12 cellular contexts compared by ENCODE assay signal in the genomic region with DNA sequence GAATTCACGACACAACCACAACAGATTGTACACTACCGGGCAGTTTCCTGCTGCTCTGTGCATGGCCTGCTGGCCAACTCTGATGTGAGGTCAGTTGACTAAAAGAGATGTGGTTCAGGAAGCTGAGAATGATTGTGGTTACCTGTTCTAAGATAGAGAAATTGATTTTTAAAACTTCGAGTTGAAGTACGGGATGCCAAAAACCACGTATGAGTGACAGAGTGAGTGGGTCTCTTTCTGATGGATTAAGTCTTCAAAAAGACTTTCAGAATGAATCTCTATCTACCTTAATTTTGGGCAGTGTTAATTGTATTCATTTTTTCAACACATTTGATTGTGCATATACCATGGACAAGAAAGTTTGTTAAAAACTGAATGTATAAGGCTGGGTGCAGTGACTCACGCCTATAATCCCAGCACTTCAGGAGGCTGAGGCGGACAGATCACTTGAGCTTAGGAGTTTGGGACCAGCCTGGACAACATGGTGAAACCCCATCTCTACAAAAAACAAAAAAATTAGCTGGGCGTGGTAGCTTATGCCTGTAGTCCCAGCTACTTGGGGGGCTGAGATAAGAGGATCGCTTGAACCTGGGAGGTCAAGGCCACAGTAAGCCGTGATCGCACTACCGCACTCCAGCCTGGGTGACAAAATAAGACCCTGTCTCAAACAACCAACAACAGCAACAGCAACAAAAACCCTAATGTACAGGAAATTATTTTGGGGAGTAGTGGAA.
DNase-seq lines count a peak whose midpoint lies in the region; ATAC-seq, FAIRE-seq and TF ChIP-seq lines count a peak whose summit lies in the region.
"Had no signal": no experiment of that assay in that cellular context is flagged by ENCODE, and none has a peak within 500 bp of the region (broad histone marks: within the 10 kb centered on the region; RNA-seq: fewer than 3 reads in every experiment).

No MANE protein-coding gene starts in this region.

- TF ChIP-seq RAD21 in K562 (CRISPR knock-in tag; conservative IDR thresholded peaks at IDR 0.05 in 1 of 2, IDR thresholded peaks at IDR 0.05 in 1 of 2) = no peak

- H4K20me1 ChIP-seq in K562 (replicated peaks; ENCODE audit: control insufficient read depth, insufficient read depth, low read length) = no peaks in the 10 kb centered on the region

- POLR2A ChIA-PET in GM10248 (lab: Yijun Ruan, JAX) = no interaction called here
- POLR2A ChIA-PET in K562 (lab: Yijun Ruan, JAX) = interaction anchor here (1.5 kb wide), 1 partner anchor 25 kb away, joined by 3 read pairs; no protein-coding TSS in a partner anchor

- TF ChIP-seq CTCF in GM10248 (IDR thresholded peaks at IDR 0.05; ENCODE audit: control extremely low read depth, extremely low read depth, low read depth, missing control alignments) = no peak
- TF ChIP-seq CTCF in K562 (IDR thresholded peaks at IDR 0.05 in 2 of 3, conservative IDR thresholded peaks at IDR 0.05 in 1 of 3; ENCODE audit: insufficient read depth in 2 of 3, low read depth in 1 of 3, low read length in 3 of 3) = no peak
- no peak for TF ChIP-seq CTCF in upper lobe of left lung (IDR thresholded peaks at IDR 0.05)

- FAIRE-seq in K562 (lab: Jason Lieb, UNC) = peak; percentile 93

- H3K9me3 ChIP-seq in K562 (replicated peaks; ENCODE audit: control insufficient read depth, insufficient read depth, low read depth, low read length) (no peaks in the 10 kb centered on the region), upper lobe of left lung (no peaks in the 10 kb centered on the region)
- H3K9me3 ChIP-seq: colonic mucosa, gastroesophageal sphincter, MG63 had no signal

- TF ChIP-seq POLR2A in K562 (conservative IDR thresholded peaks at IDR 0.05) = no peak
- TF ChIP-seq POLR2A in upper lobe of left lung (IDR thresholded peaks at IDR 0.05) = no peak

- BruUV-seq in K562 (replicated peaks; lab: Mats Ljungman, UMichigan) = no TSS peak

- peak; percentile 69 for TF ChIP-seq EP300 in K562 (IDR thresholded peaks at IDR 0.05; ENCODE audit: low read length)
- no peak for TF ChIP-seq EP300 in upper lobe of left lung (IDR thresholded peaks at IDR 0.05)

- 0 out of 4 replicates have a peak overlapping the region, but pooled peaks of 1 of the 2 experiments have one; percentile 18 for H3K9ac ChIP-seq in K562 (ENCODE audit: insufficient read depth in 1 of 2, low read depth in 2 of 2, low read length in 2 of 2)

- CTCF ChIA-PET in GM10248 (lab: Yijun Ruan, JAX) (interaction anchor here (1.3 to 3.2 kb wide), 6 partner anchors 13 to 444 kb away, joined by 3 to 9 read pairs (median 5); no protein-coding TSS in a partner anchor), K562 (lab: Yijun Ruan, JAX; ENCODE audit: low intra/inter-chr PET ratio) (no interaction called here)

- H3K4me3 ChIP-seq in K562 (no peak overlapping the region), upper lobe of left lung (no peak overlapping the region)
- H3K4me3 ChIP-seq: colonic mucosa, gastroesophageal sphincter, lung, MG63 had no signal

- in situ Hi-C loops in K562 (cut with MboI) = no loop called here

- no peaks in the 10 kb centered on the region for H3K9me1 ChIP-seq in K562 (ENCODE audit: control insufficient read depth, insufficient read depth, low read length)

- ATAC-seq in GM21381 (IDR thresholded peaks at IDR 0.05; ENCODE audit: unreplicated experiment) = peak; percentile 61
- ATAC-seq in HG03565 (IDR thresholded peaks at IDR 0.05; ENCODE audit: unreplicated experiment) = peak; percentile 85
- peak; percentile 81 for ATAC-seq in K562
- ATAC-seq in upper lobe of left lung (ENCODE audit: low FRiP score in 2 of 2) = no peak
- ATAC-seq: gastroesophageal sphincter had no signal

- H3K27ac ChIP-seq in K562 (ENCODE audit: extremely low read depth, low read depth, low read length) = peak overlapping the region; percentile 82
- no peak overlapping the region for H3K27ac ChIP-seq in upper lobe of left lung
- H3K27ac ChIP-seq: colonic mucosa, gastroesophageal sphincter had no signal

- H3K27me3 ChIP-seq in K562 (ENCODE audit: control insufficient read depth in 2 of 2, insufficient read depth in 2 of 2, low read length in 2 of 2) = no peaks in the 10 kb centered on the region
- no peaks in the 10 kb centered on the region for H3K27me3 ChIP-seq in upper lobe of left lung
- H3K27me3 ChIP-seq: colonic mucosa, gastroesophageal sphincter, MG63 had no signal

- peak overlapping the region; percentile 55; the same call in 1 of the 2 replicates for H3K4me2 ChIP-seq in K562 (ENCODE audit: insufficient read depth, low read length)

- peak; percentile 32 for DNase-seq in GM10248 (ENCODE audit: extremely low spot score)
- DNase-seq in K562 (ENCODE audit: extremely low read depth in 1 of 4, low spot score in 3 of 4) = peak in 3 of 4 experiments; percentile 22 to 86 (median 38)
- no peak for DNase-seq in NCI-H1092 treated with DMSO at 0.1 percent for 48 hours (lab: John Stamatoyannopoulos, UW)
- no peak for DNase-seq in medulla oblongata (ENCODE audit: extremely low spot score)
- DNase-seq in NCI-H2171 treated with DMSO at 0.1 percent for 48 hours (lab: John Stamatoyannopoulos, UW) = no peak
- no peak for DNase-seq in upper lobe of left lung
- DNase-seq: colonic mucosa, MG63 had no signal

- H3K36me3 ChIP-seq in K562 (ENCODE audit: control insufficient read depth, insufficient read depth, low read length) = no peaks in the 10 kb centered on the region
- no peaks in the 10 kb centered on the region for H3K36me3 ChIP-seq in upper lobe of left lung
- H3K36me3 ChIP-seq: colonic mucosa, gastroesophageal sphincter, MG63 had no signal

- H2AFZ ChIP-seq in K562 (ENCODE audit: low read depth, low read length) = peak overlapping the region; percentile 81

- WGBS in K562 (ENCODE audit: insufficient coverage, low coverage, missing lambda C conversion rate) = 3% methylated on average over 12 of the region's 12 CpGs
- 89% methylated on average over 12 of the region's 12 CpGs for WGBS in upper lobe of left lung, 2 donors

- H3K4me1 ChIP-seq in K562 (replicated peaks in 1 of 2; ENCODE audit: control insufficient read depth in 2 of 2, insufficient read depth in 2 of 2, low read length in 2 of 2) (peaks cover 30 to 45% of the 10 kb centered on the region in 2 experiments), upper lobe of left lung (no peaks in the 10 kb centered on the region)
- H3K4me1 ChIP-seq: colonic mucosa, gastroesophageal sphincter had no signal

- no peaks in the 10 kb centered on the region for H3K79me2 ChIP-seq in K562 (ENCODE audit: control insufficient read depth, insufficient read depth, low read length)

- intact Hi-C loops in K562 (cut with micrococcal nuclease) = loop anchor here (5.0 kb wide), 2 partner anchors 56 to 96 kb away; no protein-coding TSS in a partner anchor

TF ChIP-seq in K562, 482 proteins besides CTCF, POLR2A, EP300 and RAD21 (continues in another document):
- TF ChIP-seq STAT5A (IDR thresholded peaks at IDR 0.05; ENCODE audit: borderline replicate concordance, low read length) = peak; percentile 24; the same call in 1 of the 2 replicates
- peak; percentile 34; the same call in 1 of the 2 replicates for TF ChIP-seq KLF16 (IDR thresholded peaks at IDR 0.05)
- peak; percentile 69 for TF ChIP-seq TCF3 (CRISPR knock-in tag; IDR thresholded peaks at IDR 0.05)
- TF ChIP-seq SMARCA4 (IDR thresholded peaks at IDR 0.05) = peak; percentile 65; the same call in 1 of the 2 replicates
- TF ChIP-seq NCOR1 (IDR thresholded peaks at IDR 0.05) = peak; percentile 63
- TF ChIP-seq, protein P1, sequence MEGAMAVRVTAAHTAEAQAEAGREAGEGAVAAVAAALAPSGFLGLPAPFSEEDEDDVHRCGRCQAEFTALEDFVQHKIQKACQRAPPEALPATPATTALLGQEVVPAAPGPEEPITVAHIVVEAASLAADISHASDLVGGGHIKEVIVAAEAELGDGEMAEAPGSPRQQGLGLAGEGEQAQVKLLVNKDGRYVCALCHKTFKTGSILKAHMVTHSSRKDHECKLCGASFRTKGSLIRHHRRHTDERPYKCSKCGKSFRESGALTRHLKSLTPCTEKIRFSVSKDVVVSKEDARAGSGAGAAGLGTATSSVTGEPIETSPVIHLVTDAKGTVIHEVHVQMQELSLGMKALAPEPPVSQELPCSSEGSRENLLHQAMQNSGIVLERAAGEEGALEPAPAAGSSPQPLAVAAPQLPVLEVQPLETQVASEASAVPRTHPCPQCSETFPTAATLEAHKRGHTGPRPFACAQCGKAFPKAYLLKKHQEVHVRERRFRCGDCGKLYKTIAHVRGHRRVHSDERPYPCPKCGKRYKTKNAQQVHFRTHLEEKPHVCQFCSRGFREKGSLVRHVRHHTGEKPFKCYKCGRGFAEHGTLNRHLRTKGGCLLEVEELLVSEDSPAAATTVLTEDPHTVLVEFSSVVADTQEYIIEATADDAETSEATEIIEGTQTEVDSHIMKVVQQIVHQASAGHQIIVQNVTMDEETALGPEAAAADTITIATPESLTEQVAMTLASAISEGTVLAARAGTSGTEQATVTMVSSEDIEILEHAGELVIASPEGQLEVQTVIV (CRISPR knock-in tag; IDR thresholded peaks at IDR 0.05; ENCODE audit: borderline replicate concordance) = 0 out of 2 replicates have a peak, but pooled peaks have one; percentile 35
- TF ChIP-seq NR2C2 (CRISPR knock-in tag; IDR thresholded peaks at IDR 0.05) = no peak
- peak; percentile 56 for TF ChIP-seq NR2C2 (tag; IDR thresholded peaks at IDR 0.05)
- TF ChIP-seq CREM (IDR thresholded peaks at IDR 0.05; ENCODE audit: low read depth) = no peak; the same call in 1 of the 2 replicates
- TF ChIP-seq RB1 (IDR thresholded peaks at IDR 0.05; ENCODE audit: low read depth) = no peak
- no peak for TF ChIP-seq ZNF644 (tag; IDR thresholded peaks at IDR 0.05; ENCODE audit: low read depth)
- TF ChIP-seq HMG20A (CRISPR knock-in tag; conservative IDR thresholded peaks at IDR 0.05) = 0 out of 2 replicates have a peak, but pooled peaks have one; percentile 9
- TF ChIP-seq TRIM24 (IDR thresholded peaks at IDR 0.05) = no peak
- TF ChIP-seq ZNF431 (CRISPR knock-in tag; IDR thresholded peaks at IDR 0.05) = no peak
- TF ChIP-seq CBFA2T2 (conservative IDR thresholded peaks at IDR 0.05) = peak; percentile 60; the same call in 1 of the 2 replicates
- 0 out of 2 replicates have a peak, but pooled peaks have one; percentile 26 for TF ChIP-seq ATF7 (IDR thresholded peaks at IDR 0.05)
- peak; percentile 48; the same call in 1 of the 2 replicates for TF ChIP-seq ZEB2 (IDR thresholded peaks at IDR 0.05)
- TF ChIP-seq POU5F1 (IDR thresholded peaks at IDR 0.05; ENCODE audit: borderline replicate concordance, low read depth, low read length, partially characterized antibody) = no peak
- TF ChIP-seq, protein P2, sequence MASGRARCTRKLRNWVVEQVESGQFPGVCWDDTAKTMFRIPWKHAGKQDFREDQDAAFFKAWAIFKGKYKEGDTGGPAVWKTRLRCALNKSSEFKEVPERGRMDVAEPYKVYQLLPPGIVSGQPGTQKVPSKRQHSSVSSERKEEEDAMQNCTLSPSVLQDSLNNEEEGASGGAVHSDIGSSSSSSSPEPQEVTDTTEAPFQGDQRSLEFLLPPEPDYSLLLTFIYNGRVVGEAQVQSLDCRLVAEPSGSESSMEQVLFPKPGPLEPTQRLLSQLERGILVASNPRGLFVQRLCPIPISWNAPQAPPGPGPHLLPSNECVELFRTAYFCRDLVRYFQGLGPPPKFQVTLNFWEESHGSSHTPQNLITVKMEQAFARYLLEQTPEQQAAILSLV (tag; IDR thresholded peaks at IDR 0.05) = no peak

Comparison
In these comparisons a context has a peak if more than half of its experiments do, and no peak if none do; other contexts are left out.
1. DNase-seq: peak in GM10248 (single experiment) and K562 (3 of 4); none in NCI-H1092 treated with DMSO at 0.1 percent for 48 hours (single experiment), medulla oblongata (single experiment), NCI-H2171 treated with DMSO at 0.1 percent for 48 hours (single experiment) and upper lobe of left lung (0 of 2).
2. ATAC-seq: peak in GM21381 (single experiment), HG03565 (single experiment) and K562 (single experiment); none in upper lobe of left lung (0 of 2).